Comparison of ENCODE assay signal across 1 cellular context in the genomic region with DNA sequence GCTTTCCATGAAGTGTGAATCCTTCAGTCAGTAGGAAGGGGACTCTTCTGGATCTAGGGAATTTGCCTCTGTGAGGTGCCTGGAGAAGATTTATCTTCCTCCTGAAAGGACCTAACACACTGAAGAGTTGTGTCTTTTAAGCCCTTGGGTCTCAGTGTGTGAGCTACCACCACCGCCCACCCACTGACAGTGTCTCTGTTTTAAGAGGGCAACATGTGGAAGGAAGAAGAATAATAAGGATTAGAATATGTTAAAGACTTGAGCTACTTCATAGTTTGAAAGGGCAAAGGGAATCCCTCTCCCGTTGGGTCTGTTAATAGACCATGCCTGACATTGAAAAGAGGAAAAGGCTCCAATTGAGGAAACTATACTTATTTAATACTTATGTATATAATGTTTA.
TF ChIP-seq lines count a peak whose summit lies in the region.

No MANE protein-coding gene starts in this region.

TF ChIP-seq in GM23338, 12 proteins besides CTCF, POLR2A, EP300 and RAD21 (continued from another document):
- TF ChIP-seq, protein P1, sequence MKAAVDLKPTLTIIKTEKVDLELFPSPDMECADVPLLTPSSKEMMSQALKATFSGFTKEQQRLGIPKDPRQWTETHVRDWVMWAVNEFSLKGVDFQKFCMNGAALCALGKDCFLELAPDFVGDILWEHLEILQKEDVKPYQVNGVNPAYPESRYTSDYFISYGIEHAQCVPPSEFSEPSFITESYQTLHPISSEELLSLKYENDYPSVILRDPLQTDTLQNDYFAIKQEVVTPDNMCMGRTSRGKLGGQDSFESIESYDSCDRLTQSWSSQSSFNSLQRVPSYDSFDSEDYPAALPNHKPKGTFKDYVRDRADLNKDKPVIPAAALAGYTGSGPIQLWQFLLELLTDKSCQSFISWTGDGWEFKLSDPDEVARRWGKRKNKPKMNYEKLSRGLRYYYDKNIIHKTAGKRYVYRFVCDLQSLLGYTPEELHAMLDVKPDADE (IDR thresholded peaks at IDR 0.05), result no peak
TF ChIP-seq in GM23338: peak in this region for 0.
